Comparison of ENCODE assay signal across 12 cellular contexts in genomic region chr21:28473530-28474225, GRCh38.
A peak's percentile ranks its signal among the peaks of the same experiment; 100 is the strongest.
DNase-seq lines count a peak whose midpoint lies in the region; ATAC-seq and TF ChIP-seq lines count a peak whose summit lies in the region.
"Had no signal": no experiment of that assay in that cellular context is flagged by ENCODE, and none has a peak within 500 bp of the region (broad histone marks: within the 10 kb centered on the region; RNA-seq: fewer than 3 reads in every experiment).

No MANE protein-coding gene starts in this region.

- intact Hi-C loops in Right ventricle myocardium superior (cut with DNase I): no loop called here

- H3K4me1 ChIP-seq in cardiac muscle cell (ENCODE audit: low read depth): no peaks in the 10 kb centered on the region
- H3K4me1 ChIP-seq: A549, SJCRH30 had no signal

- H3K4me3 ChIP-seq in cardiac muscle cell (no peak overlapping the region), fibroblast of mammary gland (ENCODE audit: control insufficient read depth, low read depth, low read length) (no peak overlapping the region)
- H3K4me3 ChIP-seq: A549, SJCRH30 had no signal

- TF ChIP-seq CTCF in cardiac muscle cell (IDR thresholded peaks at IDR 0.05; ENCODE audit: low read depth, low read length) (no peak), fibroblast of mammary gland (conservative IDR thresholded peaks at IDR 0.05; ENCODE audit: control insufficient read depth, insufficient read depth, low read depth, low read length) (no peak)

- DNase-seq in cardiac muscle cell (ENCODE audit: low read depth in 1 of 2, low spot score in 1 of 2) (peak; percentile 6 to 20), Right ventricle myocardium superior (no peak), fibroblast of mammary gland (ENCODE audit: low read depth) (peak; percentile 70), GDM1 (lab: John Stamatoyannopoulos, UW) (no peak), NOMO-1 treated with DMSO at 0.1 percent for 48 hours (lab: John Stamatoyannopoulos, UW; ENCODE audit: unreplicated experiment) (no peak), hippocampal formation (lab: John Stamatoyannopoulos, UW) (no peak)
- DNase-seq: activated CD4-positive, alpha-beta T cell treated with anti-CD3 and anti-CD28 coated beads, Interleukin-2, amount 50 U/mL, for 48 hours; activated naive CD8-positive, alpha-beta T cell treated with anti-CD3 and anti-CD28 coated beads, Interleukin-2, amount 10 ng/mL, durations not matched to agents 7 days and 5 days; SJCRH30 had no signal

- no peak for ATAC-seq in Right ventricle myocardium superior (ENCODE audit: poor library complexity)
- ATAC-seq in HG03103 (IDR thresholded peaks at IDR 0.05; ENCODE audit: low read depth, unreplicated experiment): peak; percentile 71
- no peak for ATAC-seq in HG03354 (IDR thresholded peaks at IDR 0.05; ENCODE audit: poor library complexity, severe bottlenecking, unreplicated experiment)
- ATAC-seq: A549 had no signal

- no peak overlapping the region for H3K27ac ChIP-seq in cardiac muscle cell
- H3K27ac ChIP-seq: A549, SJCRH30 had no signal

- H3K9me3 ChIP-seq in cardiac muscle cell (ENCODE audit: low read depth): no peaks in the 10 kb centered on the region
- H3K9me3 ChIP-seq: A549, SJCRH30 had no signal

- no peaks in the 10 kb centered on the region for H3K36me3 ChIP-seq in cardiac muscle cell
- H3K36me3 ChIP-seq: SJCRH30 had no signal

- no peaks in the 10 kb centered on the region for H3K27me3 ChIP-seq in cardiac muscle cell
- H3K27me3 ChIP-seq: SJCRH30 had no signal

Comparison
In these comparisons a context has a peak if more than half of its experiments do, and no peak if none do; other contexts are left out.
1. DNase-seq: peak in cardiac muscle cell (2 of 2) and fibroblast of mammary gland (single experiment); none in Right ventricle myocardium superior (single experiment), GDM1 (single experiment), NOMO-1 treated with DMSO at 0.1 percent for 48 hours (single experiment) and hippocampal formation (0 of 2).